In the genomic region with DNA sequence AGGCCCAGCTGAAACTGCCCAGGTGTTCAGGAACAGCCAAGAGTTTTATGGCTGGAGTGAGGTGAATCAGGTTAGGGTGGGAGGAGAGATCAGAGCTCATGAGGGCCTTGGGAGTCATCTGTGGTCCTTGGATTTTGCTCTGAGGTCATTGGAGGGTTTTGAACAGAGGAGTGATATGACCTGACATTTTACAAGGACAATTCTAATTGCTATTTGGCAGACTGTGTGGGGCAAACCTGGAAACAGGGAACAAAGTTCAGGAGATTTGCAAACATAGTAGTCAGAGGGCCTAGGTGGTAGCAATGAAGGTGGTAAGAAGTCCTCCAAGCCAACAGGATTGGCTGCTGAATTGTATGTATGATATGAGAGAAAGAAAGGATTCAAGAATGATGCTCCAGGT, we compare ENCODE assay signal across 23 cellular contexts. TPM values are rescaled to one million over a fixed set of nuclear protein-coding genes. Genes with fewer than 3 reads are reported as not detected.
DNase-seq lines count a peak whose midpoint lies in the region; ATAC-seq and TF ChIP-seq lines count a peak whose summit lies in the region.
"Had no signal": no experiment of that assay in that cellular context is flagged by ENCODE, and none has a peak within 500 bp of the region (broad histone marks: within the 10 kb centered on the region; RNA-seq: fewer than 3 reads in every experiment).

No MANE protein-coding gene starts in this region.

- no peak for TF ChIP-seq CTCF in smooth muscle cell (IDR thresholded peaks at IDR 0.05; ENCODE audit: borderline replicate concordance, insufficient read depth, poor library complexity, severe bottlenecking)

- H3K27me3 ChIP-seq in SJCRH30: no peaks in the 10 kb centered on the region
- peaks cover 30% of the 10 kb centered on the region for H3K27me3 ChIP-seq in smooth muscle cell (ENCODE audit: low read depth)
- H3K27me3 ChIP-seq: BE2C had no signal

- H3K27ac ChIP-seq in SJCRH30: no peak overlapping the region
- H3K27ac ChIP-seq in smooth muscle cell (ENCODE audit: low read depth): no peak overlapping the region
- H3K27ac ChIP-seq: 22Rv1 had no signal

- ATAC-seq in left colon: peak; percentile 72
- no peak for ATAC-seq in GM18870 (IDR thresholded peaks at IDR 0.05; ENCODE audit: unreplicated experiment)

- H3K4me3 ChIP-seq in SJCRH30 (no peak overlapping the region), smooth muscle cell (no peak overlapping the region)

- H3K4me2 ChIP-seq in smooth muscle cell: no peak overlapping the region

- H3K9ac ChIP-seq in smooth muscle cell (ENCODE audit: low read depth): no peak overlapping the region

- intact Hi-C loops in left colon (cut with DNase I, micrococcal nuclease): no loop called here

- H3K36me3 ChIP-seq in SJCRH30 (no peaks in the 10 kb centered on the region), smooth muscle cell (ENCODE audit: low read depth) (no peaks in the 10 kb centered on the region)
- H3K36me3 ChIP-seq: BE2C had no signal

- H3F3A ChIP-seq in smooth muscle cell (ENCODE audit: low read depth): no peaks in the 10 kb centered on the region

- peak; percentile 18 for DNase-seq in DMS53 (lab: John Stamatoyannopoulos, UW)
- no peak for DNase-seq in DMS53 treated with DMSO at 0.1 percent for 48 hours (lab: John Stamatoyannopoulos, UW; ENCODE audit: unreplicated experiment)
- DNase-seq in left colon: no peak
- peak; percentile 41 for DNase-seq in mesenteric fat pad (ENCODE audit: low spot score)
- DNase-seq in SJCRH30: no peak
- DNase-seq in smooth muscle cell (lab: John Stamatoyannopoulos, UW; ENCODE audit: unreplicated experiment): no peak
- DNase-seq: BE2C, Calu3, KBM-7, MV-4-11, NCI-H1105 treated with DMSO at 0.1 percent for 48 hours, NCI-H146, NCI-H1930, NCI-H2107, NCI-H446, NCI-H526, Right ventricle myocardium superior, RPMI8226 had no signal

- H3K9me3 ChIP-seq in SJCRH30 (replicated peaks) (0 out of 2 replicates have a peak, but pooled peaks cover 6% of the 10 kb centered on the region), smooth muscle cell (replicated peaks; ENCODE audit: low read depth) (no peaks in the 10 kb centered on the region)
- H3K9me3 ChIP-seq: BE2C had no signal

- no peaks in the 10 kb centered on the region for H4K20me1 ChIP-seq in smooth muscle cell (ENCODE audit: low read depth)

- H2AFZ ChIP-seq in smooth muscle cell (ENCODE audit: low read depth): no peak overlapping the region

- H3K4me1 ChIP-seq in SJCRH30 (peaks cover 20% of the 10 kb centered on the region), smooth muscle cell (ENCODE audit: low read depth) (peaks cover 19% of the 10 kb centered on the region)
- H3K4me1 ChIP-seq: BE2C had no signal

- no peaks in the 10 kb centered on the region for H3K79me2 ChIP-seq in smooth muscle cell (ENCODE audit: low read depth)

RNA-seq across cellular contexts. Expression of a gene that starts 31.1 kb away (rescaled TPM):
- total RNA-seq in left colon: 10 to 100 TPM in 1 of 2 donors, 1 to 10 TPM in 1; 5.6 to 23.0 TPM
- total RNA-seq in mesenteric fat pad: 5.7 TPM
- not detected in 2 replicates for total RNA-seq in SJCRH30 (2014; rRNA removed; shearing (Covaris generic))
- 1.2 and 1.3 TPM in 2 replicates for total RNA-seq in smooth muscle cell
- polyA plus RNA-seq in smooth muscle cell: 0.83 and 2.4 TPM in 2 replicates
- total RNA-seq: Calu3, LHCN-M2, MCF 10A, SK-MEL-5 had no signal

Comparison
In these comparisons a context has a peak if more than half of its experiments do, and no peak if none do; other contexts are left out.
1. DNase-seq: peak in DMS53 (single experiment) and mesenteric fat pad (single experiment); none in DMS53 treated with DMSO at 0.1 percent for 48 hours (single experiment), left colon (0 of 2), SJCRH30 (0 of 2) and smooth muscle cell (single experiment).